ENCODE assay signal across 3 cellular contexts in genomic region chr10:128237710-128238109, GRCh38.
"Had no signal": no experiment of that assay in that cellular context is flagged by ENCODE, and none has a peak within 500 bp of the region (broad histone marks: within the 10 kb centered on the region; RNA-seq: fewer than 3 reads in every experiment).

No MANE protein-coding gene starts in this region.

- DNase-seq: GDM1, GF-D8 had no signal

- H3K4me3 ChIP-seq: GM12878 had no signal
